ENCODE assay signal across 1 cellular context in the genomic region with DNA sequence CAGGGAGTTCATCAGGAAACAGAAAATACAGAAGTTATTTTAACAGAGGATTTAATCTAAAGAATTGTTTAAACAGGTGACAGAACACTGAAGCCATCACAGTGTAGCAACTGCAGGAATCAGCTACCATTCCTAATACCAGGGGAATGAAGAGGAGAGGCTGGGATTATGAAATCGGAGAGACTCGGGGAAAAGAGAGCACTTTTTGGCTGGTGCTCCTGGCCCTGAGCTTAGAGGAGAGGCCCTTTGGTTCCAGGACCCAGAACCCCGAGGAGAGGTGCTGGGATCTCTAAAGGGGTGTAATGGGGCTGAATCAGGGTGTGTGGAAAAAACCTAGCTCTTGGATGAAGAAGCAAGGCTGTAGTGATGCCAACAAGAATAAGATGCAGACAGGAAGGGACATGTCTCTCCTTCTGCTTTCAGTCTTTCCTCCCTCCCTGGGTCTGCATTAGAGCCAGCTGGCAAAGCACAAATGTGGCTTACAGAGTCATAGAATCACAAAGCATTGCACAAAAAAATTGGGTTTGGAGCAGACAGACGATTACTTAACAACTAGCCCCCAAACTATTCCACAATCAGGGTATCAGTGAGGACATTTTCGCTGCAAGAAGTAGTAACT.
TF ChIP-seq lines count a peak whose summit lies in the region.

No MANE protein-coding gene starts in this region.

TF ChIP-seq in GM23338, 12 proteins besides CTCF, POLR2A, EP300 and RAD21 (continued from another document):
- TF ChIP-seq, protein P1, sequence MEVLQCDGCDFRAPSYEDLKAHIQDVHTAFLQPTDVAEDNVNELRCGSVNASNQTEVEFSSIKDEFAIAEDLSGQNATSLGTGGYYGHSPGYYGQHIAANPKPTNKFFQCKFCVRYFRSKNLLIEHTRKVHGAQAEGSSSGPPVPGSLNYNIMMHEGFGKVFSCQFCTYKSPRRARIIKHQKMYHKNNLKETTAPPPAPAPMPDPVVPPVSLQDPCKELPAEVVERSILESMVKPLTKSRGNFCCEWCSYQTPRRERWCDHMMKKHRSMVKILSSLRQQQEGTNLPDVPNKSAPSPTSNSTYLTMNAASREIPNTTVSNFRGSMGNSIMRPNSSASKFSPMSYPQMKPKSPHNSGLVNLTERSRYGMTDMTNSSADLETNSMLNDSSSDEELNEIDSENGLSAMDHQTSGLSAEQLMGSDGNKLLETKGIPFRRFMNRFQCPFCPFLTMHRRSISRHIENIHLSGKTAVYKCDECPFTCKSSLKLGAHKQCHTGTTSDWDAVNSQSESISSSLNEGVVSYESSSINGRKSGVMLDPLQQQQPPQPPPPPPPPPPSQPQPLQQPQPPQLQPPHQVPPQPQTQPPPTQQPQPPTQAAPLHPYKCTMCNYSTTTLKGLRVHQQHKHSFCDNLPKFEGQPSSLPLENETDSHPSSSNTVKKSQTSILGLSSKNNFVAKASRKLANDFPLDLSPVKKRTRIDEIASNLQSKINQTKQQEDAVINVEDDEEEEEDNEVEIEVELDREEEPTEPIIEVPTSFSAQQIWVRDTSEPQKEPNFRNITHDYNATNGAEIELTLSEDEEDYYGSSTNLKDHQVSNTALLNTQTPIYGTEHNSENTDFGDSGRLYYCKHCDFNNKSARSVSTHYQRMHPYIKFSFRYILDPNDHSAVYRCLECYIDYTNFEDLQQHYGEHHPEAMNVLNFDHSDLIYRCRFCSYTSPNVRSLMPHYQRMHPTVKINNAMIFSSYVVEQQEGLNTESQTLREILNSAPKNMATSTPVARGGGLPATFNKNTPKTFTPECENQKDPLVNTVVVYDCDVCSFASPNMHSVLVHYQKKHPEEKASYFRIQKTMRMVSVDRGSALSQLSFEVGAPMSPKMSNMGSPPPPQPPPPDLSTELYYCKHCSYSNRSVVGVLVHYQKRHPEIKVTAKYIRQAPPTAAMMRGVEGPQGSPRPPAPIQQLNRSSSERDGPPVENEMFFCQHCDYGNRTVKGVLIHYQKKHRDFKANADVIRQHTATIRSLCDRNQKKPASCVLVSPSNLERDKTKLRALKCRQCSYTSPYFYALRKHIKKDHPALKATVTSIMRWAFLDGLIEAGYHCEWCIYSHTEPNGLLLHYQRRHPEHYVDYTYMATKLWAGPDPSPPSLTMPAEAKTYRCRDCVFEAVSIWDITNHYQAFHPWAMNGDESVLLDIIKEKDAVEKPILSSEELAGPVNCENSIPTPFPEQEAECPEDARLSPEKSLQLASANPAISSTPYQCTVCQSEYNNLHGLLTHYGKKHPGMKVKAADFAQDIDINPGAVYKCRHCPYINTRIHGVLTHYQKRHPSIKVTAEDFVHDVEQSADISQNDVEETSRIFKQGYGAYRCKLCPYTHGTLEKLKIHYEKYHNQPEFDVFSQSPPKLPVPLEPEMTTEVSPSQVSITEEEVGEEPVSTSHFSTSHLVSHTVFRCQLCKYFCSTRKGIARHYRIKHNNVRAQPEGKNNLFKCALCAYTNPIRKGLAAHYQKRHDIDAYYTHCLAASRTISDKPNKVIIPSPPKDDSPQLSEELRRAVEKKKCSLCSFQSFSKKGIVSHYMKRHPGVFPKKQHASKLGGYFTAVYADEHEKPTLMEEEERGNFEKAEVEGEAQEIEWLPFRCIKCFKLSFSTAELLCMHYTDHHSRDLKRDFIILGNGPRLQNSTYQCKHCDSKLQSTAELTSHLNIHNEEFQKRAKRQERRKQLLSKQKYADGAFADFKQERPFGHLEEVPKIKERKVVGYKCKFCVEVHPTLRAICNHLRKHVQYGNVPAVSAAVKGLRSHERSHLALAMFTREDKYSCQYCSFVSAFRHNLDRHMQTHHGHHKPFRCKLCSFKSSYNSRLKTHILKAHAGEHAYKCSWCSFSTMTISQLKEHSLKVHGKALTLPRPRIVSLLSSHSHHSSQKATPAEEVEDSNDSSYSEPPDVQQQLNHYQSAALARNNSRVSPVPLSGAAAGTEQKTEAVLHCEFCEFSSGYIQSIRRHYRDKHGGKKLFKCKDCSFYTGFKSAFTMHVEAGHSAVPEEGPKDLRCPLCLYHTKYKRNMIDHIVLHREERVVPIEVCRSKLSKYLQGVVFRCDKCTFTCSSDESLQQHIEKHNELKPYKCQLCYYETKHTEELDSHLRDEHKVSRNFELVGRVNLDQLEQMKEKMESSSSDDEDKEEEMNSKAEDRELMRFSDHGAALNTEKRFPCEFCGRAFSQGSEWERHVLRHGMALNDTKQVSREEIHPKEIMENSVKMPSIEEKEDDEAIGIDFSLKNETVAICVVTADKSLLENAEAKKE (CRISPR knock-in tag; IDR thresholded peaks at IDR 0.05): no peak
- TF ChIP-seq, protein P2, sequence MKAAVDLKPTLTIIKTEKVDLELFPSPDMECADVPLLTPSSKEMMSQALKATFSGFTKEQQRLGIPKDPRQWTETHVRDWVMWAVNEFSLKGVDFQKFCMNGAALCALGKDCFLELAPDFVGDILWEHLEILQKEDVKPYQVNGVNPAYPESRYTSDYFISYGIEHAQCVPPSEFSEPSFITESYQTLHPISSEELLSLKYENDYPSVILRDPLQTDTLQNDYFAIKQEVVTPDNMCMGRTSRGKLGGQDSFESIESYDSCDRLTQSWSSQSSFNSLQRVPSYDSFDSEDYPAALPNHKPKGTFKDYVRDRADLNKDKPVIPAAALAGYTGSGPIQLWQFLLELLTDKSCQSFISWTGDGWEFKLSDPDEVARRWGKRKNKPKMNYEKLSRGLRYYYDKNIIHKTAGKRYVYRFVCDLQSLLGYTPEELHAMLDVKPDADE (IDR thresholded peaks at IDR 0.05): no peak
